In the genomic region with DNA sequence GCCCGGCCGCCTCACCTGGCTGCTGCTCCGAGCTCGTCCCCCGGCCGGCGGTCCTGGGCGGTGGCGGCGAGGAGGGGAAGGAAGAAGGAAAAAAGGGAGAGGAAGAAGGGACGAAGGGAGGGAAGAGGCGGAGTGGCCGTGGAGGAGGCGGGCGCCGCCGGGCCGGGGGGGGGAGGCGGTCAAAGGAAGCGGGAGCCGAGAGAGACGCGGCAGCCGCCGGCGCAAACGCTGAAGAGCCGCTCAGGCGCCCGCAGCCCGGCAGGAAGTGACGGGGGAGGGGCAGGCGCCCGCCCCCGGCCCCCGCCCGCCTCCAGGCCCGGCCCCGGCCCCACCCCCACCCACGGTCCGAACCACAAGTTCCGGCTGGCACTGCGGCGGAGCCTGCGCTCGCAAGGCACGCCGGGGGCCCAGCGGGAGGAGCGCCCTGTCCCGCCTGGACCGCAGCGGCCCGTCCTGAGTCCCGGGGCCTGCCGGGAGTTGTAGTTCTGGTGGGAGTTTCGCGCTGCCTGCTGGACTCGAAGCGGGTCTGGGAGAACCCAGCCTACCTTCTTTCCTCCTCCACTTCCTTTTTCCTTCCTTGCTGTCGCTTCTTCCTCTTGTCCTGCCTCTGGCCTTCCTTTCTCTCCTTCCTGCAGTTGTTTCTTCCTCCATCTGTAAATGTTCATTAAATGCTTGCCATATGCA, we compare ENCODE assay signal across 8 cellular contexts. TPM values are rescaled to one million over a fixed set of nuclear protein-coding genes. Genes with fewer than 3 reads are reported as not detected.
A peak's percentile ranks its signal among the peaks of the same experiment; 100 is the strongest.
DNase-seq lines count a peak whose midpoint lies in the region; ATAC-seq and TF ChIP-seq lines count a peak whose summit lies in the region.

A gene with protein sequence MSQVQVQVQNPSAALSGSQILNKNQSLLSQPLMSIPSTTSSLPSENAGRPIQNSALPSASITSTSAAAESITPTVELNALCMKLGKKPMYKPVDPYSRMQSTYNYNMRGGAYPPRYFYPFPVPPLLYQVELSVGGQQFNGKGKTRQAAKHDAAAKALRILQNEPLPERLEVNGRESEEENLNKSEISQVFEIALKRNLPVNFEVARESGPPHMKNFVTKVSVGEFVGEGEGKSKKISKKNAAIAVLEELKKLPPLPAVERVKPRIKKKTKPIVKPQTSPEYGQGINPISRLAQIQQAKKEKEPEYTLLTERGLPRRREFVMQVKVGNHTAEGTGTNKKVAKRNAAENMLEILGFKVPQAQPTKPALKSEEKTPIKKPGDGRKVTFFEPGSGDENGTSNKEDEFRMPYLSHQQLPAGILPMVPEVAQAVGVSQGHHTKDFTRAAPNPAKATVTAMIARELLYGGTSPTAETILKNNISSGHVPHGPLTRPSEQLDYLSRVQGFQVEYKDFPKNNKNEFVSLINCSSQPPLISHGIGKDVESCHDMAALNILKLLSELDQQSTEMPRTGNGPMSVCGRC (minus strand): TSS at position 234 of the 684 bp plus-strand sequence. CDS start 22,133 bp downstream, outside the sequence.

- peaks cover 33% of the 10 kb centered on the region for H3K4me1 Mint-ChIP-seq in CD8-positive, alpha-beta T cell (ENCODE audit: low read depth)

- POLR2A ChIA-PET in CD8-positive, alpha-beta T cell (lab: Charles Lee), result interaction anchor here (0.6 to 2.1 kb wide), 9 partner anchors 9 to 1665 kb away, joined by 3 to 9 read pairs (median 3); a partner anchor contains a TSS

- H3K27ac ChIP-seq in CD8-positive, alpha-beta T cell (ENCODE audit: low read depth, low read length), result peak within 1 kb of the TSS; percentile 46
- H3K27ac ChIP-seq in ectodermal cell (ENCODE audit: insufficient read depth, low read depth, low read length, poor library complexity, severe bottlenecking) (peak within 1 kb of the TSS; percentile 76), lower lobe of right lung (peak within 1 kb of the TSS; percentile 86)

- H3K4me3 Mint-ChIP-seq in CD8-positive, alpha-beta T cell, result peak within 1 kb of the TSS; percentile 90

- H3K27me3 ChIP-seq in CD8-positive, alpha-beta T cell (ENCODE audit: insufficient read depth, low read length), result no peaks in the 10 kb centered on the region
- H3K27me3 ChIP-seq in ectodermal cell (ENCODE audit: control insufficient read depth, insufficient read depth, low read length, poor library complexity, severe bottlenecking), result no peaks in the 10 kb centered on the region
- no peaks in the 10 kb centered on the region for H3K27me3 ChIP-seq in lower lobe of right lung (ENCODE audit: low read depth)

- peak within 1 kb of the TSS; percentile 94 for H3K27ac Mint-ChIP-seq in CD8-positive, alpha-beta T cell

- H3K9me3 ChIP-seq in CD8-positive, alpha-beta T cell (ENCODE audit: low read length), result no peaks in the 10 kb centered on the region
- no peaks in the 10 kb centered on the region for H3K9me3 ChIP-seq in ectodermal cell (ENCODE audit: control insufficient read depth, low read length)
- H3K9me3 ChIP-seq in lower lobe of right lung, result no peaks in the 10 kb centered on the region

- 1% methylated on average over 61 of the region's 61 CpGs for WGBS in ectodermal cell, 2 experiments

- peak; percentile 93 for ATAC-seq in CD8-positive, alpha-beta T cell
- ATAC-seq in GM19467 (IDR thresholded peaks at IDR 0.05; ENCODE audit: unreplicated experiment) (peak; percentile 87), lower lobe of right lung (peak; percentile 98 to 100)

- DNase-seq in CD8-positive, alpha-beta T cell, result peak; percentile 83 to 96 (median 92)
- DNase-seq in HS-5 (ENCODE audit: low read depth) (peak; percentile 98), NK-92 (lab: John Stamatoyannopoulos, UW; ENCODE audit: unreplicated experiment) (peak; percentile 50), lower lobe of right lung (peak; percentile 98)
- peak; percentile 82 to 92 for DNase-seq in activated CD8-positive, alpha-beta memory T cell treated with anti-CD3 and anti-CD28 coated beads for 1 hour (ENCODE audit: extremely low read depth in 1 of 2, low read depth in 1 of 2)
- DNase-seq in stimulated activated CD4-positive, alpha-beta T cell treated with anti-CD3 and anti-CD28 coated beads, TNF-alpha, amount 100 ng/mL, for 1 hour (ENCODE audit: low read depth in 3 of 3, low spot score in 1 of 3), result peak; percentile 81 to 86 (median 85)

- intact Hi-C loops in CD8-positive, alpha-beta T cell (cut with DNase I, micrococcal nuclease), result loop anchor here (1.0 to 10.0 kb wide), 6 partner anchors 31 to 1833 kb away; a partner anchor contains a TSS
- intact Hi-C loops in lower lobe of right lung (cut with DNase I), result no loop called here

- CTCF ChIA-PET in CD8-positive, alpha-beta T cell (lab: Charles Lee), result interaction anchor here (0.6 to 5.5 kb wide), 6 partner anchors 12 to 1953 kb away, joined by 3 to 29 read pairs (median 4); no protein-coding TSS in a partner anchor

- H3K9me3 Mint-ChIP-seq in CD8-positive, alpha-beta T cell, result no peaks in the 10 kb centered on the region

- H3K4me3 ChIP-seq in CD8-positive, alpha-beta T cell (ENCODE audit: low read depth, low read length), result peak within 1 kb of the TSS; percentile 82
- H3K4me3 ChIP-seq in ectodermal cell (ENCODE audit: insufficient read depth, low read depth, low read length), result peak within 1 kb of the TSS; percentile 69
- peak within 1 kb of the TSS; percentile 78 for H3K4me3 ChIP-seq in lower lobe of right lung

- H3K36me3 Mint-ChIP-seq in CD8-positive, alpha-beta T cell, result peaks cover 24% of the 10 kb centered on the region

- TF ChIP-seq CTCF in CD8-positive, alpha-beta T cell (IDR thresholded peaks at IDR 0.05), result no peak
- TF ChIP-seq CTCF in lower lobe of right lung (IDR thresholded peaks at IDR 0.05), result no peak

- no peaks in the 10 kb centered on the region for H3K36me3 ChIP-seq in CD8-positive, alpha-beta T cell (ENCODE audit: insufficient read depth, low read length)
- no peaks in the 10 kb centered on the region for H3K36me3 ChIP-seq in ectodermal cell (ENCODE audit: control insufficient read depth, insufficient read depth, low read length)
- peaks cover 6% of the 10 kb centered on the region for H3K36me3 ChIP-seq in lower lobe of right lung

- peaks cover 31% of the 10 kb centered on the region for H3K4me1 ChIP-seq in CD8-positive, alpha-beta T cell (ENCODE audit: insufficient read depth, low read length)
- H3K4me1 ChIP-seq in ectodermal cell (ENCODE audit: control insufficient read depth, insufficient read depth, low read length) (peaks cover 4% of the 10 kb centered on the region), lower lobe of right lung (peaks cover 27% of the 10 kb centered on the region)

- no peaks in the 10 kb centered on the region for H3K27me3 Mint-ChIP-seq in CD8-positive, alpha-beta T cell (ENCODE audit: low read depth)

RNA-seq across cellular contexts. Expression of the gene that starts here (rescaled TPM):
- total RNA-seq in CD8-positive, alpha-beta T cell, result 10 to 100 TPM; 74.6 to 76.3 TPM
- 114 TPM for polyA plus RNA-seq in ectodermal cell (2013, experiment 1 of 4)
- 113 TPM for polyA plus RNA-seq in ectodermal cell (2013, experiment 2 of 4)
- 80.0 TPM for polyA plus RNA-seq in ectodermal cell (2013, experiment 3 of 4)
- 86.5 TPM for polyA plus RNA-seq in ectodermal cell (2013, experiment 4 of 4)
- 73.5 TPM for total RNA-seq in lower lobe of right lung

Comparison
In these comparisons a context has a peak if more than half of its experiments do, and no peak if none do; other contexts are left out.
1. Peak in every context shown above with its lines: DNase-seq, ATAC-seq, H3K4me3 ChIP-seq and H3K27ac ChIP-seq.